In genomic region chr11:119222308-119222707, GRCh38 we compare ENCODE assay signal across 10 cellular contexts. TPM values are rescaled to one million over a fixed set of nuclear protein-coding genes. Genes with fewer than 3 reads are reported as not detected.
DNase-seq lines count a peak whose midpoint lies in the region; ATAC-seq and TF ChIP-seq lines count a peak whose summit lies in the region.
"Had no signal": no experiment of that assay in that cellular context is flagged by ENCODE, and none has a peak within 500 bp of the region (broad histone marks: within the 10 kb centered on the region; RNA-seq: fewer than 3 reads in every experiment).

No MANE protein-coding gene starts in this region.

- H3K4me3 Mint-ChIP-seq in activated T-cell treated with anti-CD3 and anti-CD28 coated beads, Interleukin-2, amount 50 U/mL, for 24 hours = no peak overlapping the region
- no peak overlapping the region for H3K4me3 Mint-ChIP-seq in activated T-cell treated with anti-CD3 and anti-CD28 coated beads, Interleukin-2, amount 50 U/mL, for 4 hours
- H3K4me3 Mint-ChIP-seq: stimulated activated naive CD8-positive, alpha-beta T cell treated with anti-CD3 and anti-CD28 coated beads, Interleukin-15, amount 100 ng/mL, for 72 hours had no signal

- H3K4me1 ChIP-seq in smooth muscle cell (ENCODE audit: low read depth) = no peaks in the 10 kb centered on the region

- H3K36me3 ChIP-seq in smooth muscle cell (ENCODE audit: low read depth) = no peaks in the 10 kb centered on the region

- no peak overlapping the region for H3K4me2 ChIP-seq in smooth muscle cell

- H3K79me2 ChIP-seq in smooth muscle cell (ENCODE audit: low read depth) = peaks cover 93% of the 10 kb centered on the region

- H3K4me3 ChIP-seq in smooth muscle cell = no peak overlapping the region

- ATAC-seq in activated T-cell treated with anti-CD3 and anti-CD28 coated beads, Interleukin-2, amount 50 U/mL, for 4 hours = no peak
- ATAC-seq: activated naive CD4-positive, alpha-beta T cell treated with anti-CD3 and anti-CD28 coated beads, Interleukin-2, amount 50 U/mL, for 72 hours; stimulated activated naive CD8-positive, alpha-beta T cell treated with anti-CD3 and anti-CD28 coated beads, Interleukin-15, amount 100 ng/mL, for 72 hours had no signal

- DNase-seq in activated T-cell treated with anti-CD3 and anti-CD28 coated beads, Interleukin-2, amount 50 U/mL, for 24 hours = no peak
- no peak for DNase-seq in activated T-cell treated with anti-CD3 and anti-CD28 coated beads, Interleukin-2, amount 50 U/mL, for 4 hours
- DNase-seq in RPMI7951 (ENCODE audit: low read depth) = peak; percentile 16
- DNase-seq in foreskin melanocyte = peak; percentile 60
- DNase-seq in smooth muscle cell (lab: John Stamatoyannopoulos, UW; ENCODE audit: unreplicated experiment) = no peak
- no peak for DNase-seq in ACHN
- DNase-seq in HPDE6-E6E7 (ENCODE audit: extremely low spot score) = no peak
- DNase-seq in cortex of kidney (lab: John Stamatoyannopoulos, UW) = no peak
- DNase-seq: stimulated activated naive CD8-positive, alpha-beta T cell treated with anti-CD3 and anti-CD28 coated beads, Interleukin-15, amount 100 ng/mL, for 72 hours had no signal

- H3K27ac Mint-ChIP-seq in activated T-cell treated with anti-CD3 and anti-CD28 coated beads, Interleukin-2, amount 50 U/mL, for 24 hours = peak overlapping the region; percentile 3
- H3K27ac Mint-ChIP-seq: activated naive CD4-positive, alpha-beta T cell treated with anti-CD3 and anti-CD28 coated beads, Interleukin-2, amount 50 U/mL, for 72 hours; stimulated activated naive CD8-positive, alpha-beta T cell treated with anti-CD3 and anti-CD28 coated beads, Interleukin-15, amount 100 ng/mL, for 72 hours had no signal

- 50% methylated on average over 2 of the region's 2 CpGs for WGBS in smooth muscle cell (ENCODE audit: low lambda C conversion rate)

- peaks cover 14% of the 10 kb centered on the region for H3K36me3 Mint-ChIP-seq in activated T-cell treated with anti-CD3 and anti-CD28 coated beads, Interleukin-2, amount 50 U/mL, for 24 hours (ENCODE audit: low read depth)
- peaks cover 2% of the 10 kb centered on the region for H3K36me3 Mint-ChIP-seq in activated T-cell treated with anti-CD3 and anti-CD28 coated beads, Interleukin-2, amount 50 U/mL, for 4 hours (ENCODE audit: insufficient read depth)

- H4K20me1 ChIP-seq in smooth muscle cell (ENCODE audit: low read depth) = peaks cover 97% of the 10 kb centered on the region

- H3K4me1 Mint-ChIP-seq in activated T-cell treated with anti-CD3 and anti-CD28 coated beads, Interleukin-2, amount 50 U/mL, for 24 hours (ENCODE audit: low read depth) = peaks cover 61% of the 10 kb centered on the region
- peaks cover 48% of the 10 kb centered on the region for H3K4me1 Mint-ChIP-seq in activated T-cell treated with anti-CD3 and anti-CD28 coated beads, Interleukin-2, amount 50 U/mL, for 4 hours (ENCODE audit: low read depth)

- TF ChIP-seq CTCF in smooth muscle cell (IDR thresholded peaks at IDR 0.05; ENCODE audit: borderline replicate concordance, insufficient read depth, poor library complexity, severe bottlenecking) = no peak

- H3K27ac ChIP-seq in smooth muscle cell (ENCODE audit: low read depth) = peak overlapping the region; percentile 9

- H3K9ac ChIP-seq in smooth muscle cell (ENCODE audit: low read depth) = no peak overlapping the region

- H3F3A ChIP-seq in smooth muscle cell (ENCODE audit: low read depth) = no peaks in the 10 kb centered on the region

- no peaks in the 10 kb centered on the region for H3K9me3 Mint-ChIP-seq in activated T-cell treated with anti-CD3 and anti-CD28 coated beads, Interleukin-2, amount 50 U/mL, for 24 hours
- H3K9me3 Mint-ChIP-seq in activated T-cell treated with anti-CD3 and anti-CD28 coated beads, Interleukin-2, amount 50 U/mL, for 4 hours = no peaks in the 10 kb centered on the region
- H3K9me3 Mint-ChIP-seq: activated naive CD4-positive, alpha-beta T cell treated with anti-CD3 and anti-CD28 coated beads, Interleukin-2, amount 50 U/mL, for 72 hours; stimulated activated naive CD8-positive, alpha-beta T cell treated with anti-CD3 and anti-CD28 coated beads, Interleukin-15, amount 100 ng/mL, for 72 hours had no signal

- H3K27me3 Mint-ChIP-seq in activated T-cell treated with anti-CD3 and anti-CD28 coated beads, Interleukin-2, amount 50 U/mL, for 24 hours = no peaks in the 10 kb centered on the region
- H3K27me3 Mint-ChIP-seq in activated T-cell treated with anti-CD3 and anti-CD28 coated beads, Interleukin-2, amount 50 U/mL, for 4 hours (ENCODE audit: low read depth) = no peaks in the 10 kb centered on the region
- H3K27me3 Mint-ChIP-seq: stimulated activated naive CD8-positive, alpha-beta T cell treated with anti-CD3 and anti-CD28 coated beads, Interleukin-15, amount 100 ng/mL, for 72 hours had no signal

- no peak overlapping the region for H2AFZ ChIP-seq in smooth muscle cell (ENCODE audit: low read depth)

- H3K27me3 ChIP-seq in smooth muscle cell (ENCODE audit: low read depth) = no peaks in the 10 kb centered on the region

- in situ Hi-C loops in ACHN (cut with HindIII; ENCODE audit: low pct_ligation_motif_present, low pct_unique_long_range_greater_than_20kb, low sequenced_read_pairs) = no loop called here

- no peaks in the 10 kb centered on the region for H3K9me3 ChIP-seq in smooth muscle cell (replicated peaks; ENCODE audit: low read depth)

RNA-seq across cellular contexts. Expression of gene CBL, which starts 16.2 kb away (rescaled TPM):
- 10 to 100 TPM; 18.7 to 19.6 (median 19.5) TPM for total RNA-seq in activated T-cell treated with anti-CD3 and anti-CD28 coated beads, Interleukin-2, amount 50 U/mL, for 4 hours
- total RNA-seq in RPMI7951 (2014; rRNA removed; shearing (Covaris generic)) = 12.7 and 14.1 TPM in 2 replicates
- total RNA-seq in smooth muscle cell = 17.6 and 18.9 TPM in 2 replicates
- polyA plus RNA-seq in smooth muscle cell = 5.0 and 5.7 TPM in 2 replicates

RNA-seq across cellular contexts. Expression of gene NHERF4, which starts 37.0 kb away (rescaled TPM):
- total RNA-seq in activated T-cell treated with anti-CD3 and anti-CD28 coated beads, Interleukin-2, amount 50 U/mL, for 4 hours = under 1 TPM in 2 of 3 donors, not detected in 1; 0.18 to 0.43 TPM
- total RNA-seq in RPMI7951 (2014; rRNA removed; shearing (Covaris generic)) = not detected in 2 replicates
- not detected in 2 replicates for total RNA-seq in smooth muscle cell
- 0.34 and 0.39 TPM in 2 replicates for polyA plus RNA-seq in smooth muscle cell

RNA-seq across cellular contexts. Expression of gene NLRX1, which starts 53.8 kb away (rescaled TPM):
- total RNA-seq in activated T-cell treated with anti-CD3 and anti-CD28 coated beads, Interleukin-2, amount 50 U/mL, for 4 hours = 10 to 100 TPM in 1 of 3 donors, 1 to 10 TPM in 2; 9.7 to 13.2 (median 9.7) TPM
- 4.9 and 5.6 TPM in 2 replicates for total RNA-seq in RPMI7951 (2014; rRNA removed; shearing (Covaris generic))
- 10.6 and 13.0 TPM in 2 replicates for total RNA-seq in smooth muscle cell
- 16.8 and 18.7 TPM in 2 replicates for polyA plus RNA-seq in smooth muscle cell

Comparison
In these comparisons a context has a peak if more than half of its experiments do, and no peak if none do; other contexts are left out.
1. DNase-seq: peak in RPMI7951 (single experiment) and foreskin melanocyte (single experiment); none in activated T-cell treated with anti-CD3 and anti-CD28 coated beads, Interleukin-2, amount 50 U/mL, for 24 hours (single experiment), activated T-cell treated with anti-CD3 and anti-CD28 coated beads, Interleukin-2, amount 50 U/mL, for 4 hours (single experiment), smooth muscle cell (single experiment), ACHN (single experiment), HPDE6-E6E7 (single experiment) and cortex of kidney (single experiment).